In genomic region chr2:232229296-232229916, GRCh38 we compare ENCODE assay signal across 18 cellular contexts.
DNase-seq lines count a peak whose midpoint lies in the region; ATAC-seq, FAIRE-seq and TF ChIP-seq lines count a peak whose summit lies in the region.
"Had no signal": no experiment of that assay in that cellular context is flagged by ENCODE, and none has a peak within 500 bp of the region (broad histone marks: within the 10 kb centered on the region; RNA-seq: fewer than 3 reads in every experiment).

No MANE protein-coding gene starts in this region.

- POLR2A ChIA-PET in A549 (lab: Yijun Ruan, JAX) = no interaction called here

- H2AFZ ChIP-seq in H9 (ENCODE audit: low read length) (no peak overlapping the region), GM23338 (no peak overlapping the region)

- no peak overlapping the region for H3K4me3 Mint-ChIP-seq in H9
- no peak overlapping the region for H3K4me3 Mint-ChIP-seq in GM23338
- H3K4me3 Mint-ChIP-seq: activated CD4-positive, alpha-beta T cell treated with anti-CD3 and anti-CD28 coated beads, Interleukin-2, amount 10 ng/mL, durations not matched to agents 24 days and 14 days; activated T-helper 17 cell treated with anti-CD3 and anti-CD28 coated beads, Interleukin-2, amount 50 U/mL, for 72 hours; brain; mesothelial cell of epicardium had no signal

- CTCF ChIA-PET in A549 (lab: Yijun Ruan, JAX) = interaction anchor here (1.2 to 1.9 kb wide), 2 partner anchors 87 to 96 kb away, joined by 3 to 5 read pairs; no protein-coding TSS in a partner anchor

- H4K5ac ChIP-seq in H9 (ENCODE audit: insufficient read length, low read depth, low read length) = no peak overlapping the region

- peak overlapping the region in 2 of 3 experiments; percentile 12 to 26; a peak in 1 of 7 replicates for H3K27ac Mint-ChIP-seq in H9
- no peak overlapping the region for H3K27ac Mint-ChIP-seq in GM23338
- H3K27ac Mint-ChIP-seq: activated CD4-positive, alpha-beta T cell treated with anti-CD3 and anti-CD28 coated beads, Interleukin-2, amount 10 ng/mL, durations not matched to agents 24 days and 14 days; activated T-helper 17 cell treated with anti-CD3 and anti-CD28 coated beads, Interleukin-2, amount 50 U/mL, for 72 hours; mesothelial cell of epicardium had no signal

- WGBS in A549 (ENCODE audit: missing lambda C conversion rate) = 73% methylated on average over 5 of the region's 5 CpGs
- no CpG with 5 or more reads among the region's 5 CpGs for WGBS in H9 (ENCODE audit: extremely low coverage, insufficient read length, low lambda C conversion rate)
- WGBS in right lobe of liver (ENCODE audit: insufficient coverage, low coverage, low lambda C conversion rate, missing lambda C conversion rate) = 66% methylated on average over 5 of the region's 5 CpGs

- no peak overlapping the region for H3K14ac ChIP-seq in H9 (ENCODE audit: insufficient read depth, low read length)

- H3K4ac ChIP-seq in H9 (ENCODE audit: low read depth, low read length) = no peak overlapping the region

- no peak for TF ChIP-seq POLR2A in A549 (IDR thresholded peaks at IDR 0.05; ENCODE audit: low read length)
- TF ChIP-seq POLR2A in right lobe of liver (IDR thresholded peaks at IDR 0.05) = no peak

- intact Hi-C loops in right lobe of liver (cut with DNase I) = no loop called here

- peak in 1 of 2 experiments; percentile 75; a peak in 3 of 6 replicates for ATAC-seq in A549
- peak in 3 of 4 donors; percentile 29 to 76 (median 35) for ATAC-seq in right lobe of liver
- ATAC-seq in GM23338 = no peak
- ATAC-seq: activated T-helper 17 cell treated with anti-CD3 and anti-CD28 coated beads, Interleukin-2, amount 50 U/mL, for 72 hours had no signal

- H3K56ac ChIP-seq in H9 (ENCODE audit: insufficient read length, low read depth, low read length) = no peak overlapping the region

- no peak for FAIRE-seq in A549 (lab: Jason Lieb, UNC)
- FAIRE-seq: D721Med, GM12891 had no signal

- TF ChIP-seq CTCF in A549 (IDR thresholded peaks at IDR 0.05) = no peak
- TF ChIP-seq CTCF in H9 (conservative IDR thresholded peaks at IDR 0.05) = no peak
- no peak for TF ChIP-seq CTCF in fibroblast of mammary gland (conservative IDR thresholded peaks at IDR 0.05; ENCODE audit: control insufficient read depth, insufficient read depth, low read depth, low read length)
- no peak for TF ChIP-seq CTCF in right lobe of liver (IDR thresholded peaks at IDR 0.05)
- TF ChIP-seq CTCF in GM23338 (conservative IDR thresholded peaks at IDR 0.05; ENCODE audit: low read depth in 2 of 2) = no peak

- no peak overlapping the region for H4K8ac ChIP-seq in H9 (replicated peaks; ENCODE audit: insufficient read length, low read depth, low read length)

- no peaks in the 10 kb centered on the region for H3F3A ChIP-seq in GM23338 (replicated peaks; ENCODE audit: low read depth)

- TF ChIP-seq RAD21 in A549 (conservative IDR thresholded peaks at IDR 0.05 in 1 of 2, IDR thresholded peaks at IDR 0.05 in 1 of 2) = no peak

- H3K9ac ChIP-seq in H9 (ENCODE audit: extremely low read depth, insufficient read length, low read length) = no peak overlapping the region

- no peak overlapping the region for H3K23ac ChIP-seq in H9 (ENCODE audit: insufficient read length, low read depth, low read length)

- H3K79me2 ChIP-seq in H9 (ENCODE audit: insufficient read depth, low read length) (no peaks in the 10 kb centered on the region), GM23338 (replicated peaks; ENCODE audit: insufficient read depth) (no peaks in the 10 kb centered on the region)

- H3K4me1 Mint-ChIP-seq in H9 = peaks cover 17 to 31% of the 10 kb centered on the region in 2 experiments
- peaks cover 24% of the 10 kb centered on the region for H3K4me1 Mint-ChIP-seq in GM23338
- H3K4me1 Mint-ChIP-seq: brain had no signal

- no peaks in the 10 kb centered on the region for H3K23me2 ChIP-seq in H9 (ENCODE audit: insufficient read length, low read depth, low read length, poor library complexity, severe bottlenecking)

- no peaks in the 10 kb centered on the region for H3K4me1 ChIP-seq in A549
- peaks cover 6% of the 10 kb centered on the region; the same call in 1 of the 2 replicates for H3K4me1 ChIP-seq in H9 (ENCODE audit: insufficient read depth, low read length)
- no peaks in the 10 kb centered on the region for H3K4me1 ChIP-seq in right lobe of liver
- H3K4me1 ChIP-seq in GM23338 (ENCODE audit: insufficient read depth) = peaks cover 16% of the 10 kb centered on the region

- H2BK12ac ChIP-seq in H9 (ENCODE audit: insufficient read length, low read depth, low read length) = no peak overlapping the region

- H4K20me1 ChIP-seq in H9 (ENCODE audit: control insufficient read depth, insufficient read depth, insufficient read length) = no peaks in the 10 kb centered on the region
- no peaks in the 10 kb centered on the region for H4K20me1 ChIP-seq in GM23338 (replicated peaks; ENCODE audit: insufficient read depth)

- no peak overlapping the region for H3K18ac ChIP-seq in H9 (ENCODE audit: insufficient read length, low read depth, low read length)

- no peak overlapping the region for H2BK15ac ChIP-seq in H9 (ENCODE audit: low read depth, low read length)

- no peaks in the 10 kb centered on the region for H3K27me3 Mint-ChIP-seq in H9 (ENCODE audit: low read depth)
- peaks cover 5% of the 10 kb centered on the region for H3K27me3 Mint-ChIP-seq in GM23338 (ENCODE audit: insufficient read depth, low read depth, poor library complexity)
- H3K27me3 Mint-ChIP-seq: activated CD4-positive, alpha-beta T cell treated with anti-CD3 and anti-CD28 coated beads, Interleukin-2, amount 10 ng/mL, durations not matched to agents 24 days and 14 days; activated T-helper 17 cell treated with anti-CD3 and anti-CD28 coated beads, Interleukin-2, amount 50 U/mL, for 72 hours; brain had no signal

- no peak overlapping the region for H4K91ac ChIP-seq in H9 (ENCODE audit: insufficient read length, low read depth, low read length)

- H3T11ph ChIP-seq in H9 (ENCODE audit: low read length) = no peak overlapping the region

- no peak overlapping the region for H2AK5ac ChIP-seq in H9 (ENCODE audit: insufficient read length, low read length)

- no peak overlapping the region for H2BK20ac ChIP-seq in H9 (ENCODE audit: low read depth, low read length, poor library complexity, severe bottlenecking)

- H3K27me3 ChIP-seq in H9 (ENCODE audit: insufficient read depth, low read length) = no peaks in the 10 kb centered on the region
- H3K27me3 ChIP-seq in right lobe of liver = no peaks in the 10 kb centered on the region
- no peaks in the 10 kb centered on the region for H3K27me3 ChIP-seq in GM23338 (ENCODE audit: insufficient read depth)
- H3K27me3 ChIP-seq: upper lobe of left lung had no signal

- H3K9me2 ChIP-seq in GM23338 (ENCODE audit: insufficient read depth) = no peaks in the 10 kb centered on the region

- H3K27ac ChIP-seq in A549 (no peak overlapping the region), H9 (ENCODE audit: insufficient read length, low read depth, low read length) (no peak overlapping the region), right lobe of liver (no peak overlapping the region), GM23338 (ENCODE audit: low read depth) (no peak overlapping the region)
- H3K27ac ChIP-seq: upper lobe of left lung had no signal

- H3K9me3 ChIP-seq in A549 (no peaks in the 10 kb centered on the region), H9 (ENCODE audit: control insufficient read depth, low read depth, low read length) (no peaks in the 10 kb centered on the region), right lobe of liver (no peaks in the 10 kb centered on the region)
- H3K9me3 ChIP-seq: upper lobe of left lung had no signal

- no peak overlapping the region for H2BK120ac ChIP-seq in H9 (ENCODE audit: low read depth, low read length, poor library complexity, severe bottlenecking)

- no peak for TF ChIP-seq EP300 in A549 (IDR thresholded peaks at IDR 0.05)

- no peaks in the 10 kb centered on the region for H3K79me1 ChIP-seq in H9 (ENCODE audit: insufficient read depth, low read depth, low read length, poor library complexity, severe bottlenecking)

- H2BK5ac ChIP-seq in H9 (ENCODE audit: insufficient read length, low read length) = no peak overlapping the region

- H3K9me3 Mint-ChIP-seq in H9 = no peaks in the 10 kb centered on the region
- H3K9me3 Mint-ChIP-seq in GM23338 = no peaks in the 10 kb centered on the region; the same call in 2 of the 3 replicates
- H3K9me3 Mint-ChIP-seq: activated CD4-positive, alpha-beta T cell treated with anti-CD3 and anti-CD28 coated beads, Interleukin-2, amount 10 ng/mL, durations not matched to agents 24 days and 14 days; activated T-helper 17 cell treated with anti-CD3 and anti-CD28 coated beads, Interleukin-2, amount 50 U/mL, for 72 hours; brain; mesothelial cell of epicardium had no signal

- no peaks in the 10 kb centered on the region for H3K36me3 Mint-ChIP-seq in H9 (ENCODE audit: insufficient read depth in 1 of 3, low read depth in 3 of 3)
- no peaks in the 10 kb centered on the region for H3K36me3 Mint-ChIP-seq in GM23338 (ENCODE audit: low read depth)
- H3K36me3 Mint-ChIP-seq: brain, mesothelial cell of epicardium had no signal

- peak in 1 of 2 experiments; percentile 25 for DNase-seq in A549 (ENCODE audit: low read depth in 1 of 2, low spot score in 1 of 2)
- no peak for DNase-seq in H9
- peak; percentile 37 for DNase-seq in fibroblast of mammary gland (ENCODE audit: low read depth)
- peak in 1 of 3 donors; percentile 29 for DNase-seq in right lobe of liver
- DNase-seq in ecto neural progenitor cell (ENCODE audit: low spot score) = no peak
- DNase-seq in DMS 273 treated with DMSO at 0.1 percent for 48 hours (lab: John Stamatoyannopoulos, UW) = no peak
- no peak for DNase-seq in NCI-H2196 treated with DMSO at 0.1 percent for 48 hours (lab: John Stamatoyannopoulos, UW; ENCODE audit: unreplicated experiment)
- no peak for DNase-seq in GM23338 (ENCODE audit: low spot score)
- DNase-seq: activated CD4-positive, alpha-beta T cell treated with anti-CD3 and anti-CD28 coated beads, Interleukin-2, amount 10 ng/mL, durations not matched to agents 24 days and 14 days; NCI-H1436 treated with DMSO at 0.1 percent for 48 hours; NCI-H69; RPMI8226 had no signal

- 0 out of 3 replicates have a peak overlapping the region, but pooled peaks have one; percentile 3 for H3K4me2 ChIP-seq in A549
- H3K4me2 ChIP-seq in H9 (ENCODE audit: insufficient read depth, insufficient read length, low read length) = no peak overlapping the region
- H3K4me2 ChIP-seq in GM23338 = no peak overlapping the region

- H3K36me3 ChIP-seq in right lobe of liver = no peaks in the 10 kb centered on the region
- H3K36me3 ChIP-seq in GM23338 (ENCODE audit: insufficient read depth) = no peaks in the 10 kb centered on the region
- H3K36me3 ChIP-seq: upper lobe of left lung had no signal

- H3K4me3 ChIP-seq in A549 (no peak overlapping the region), fibroblast of mammary gland (ENCODE audit: control insufficient read depth, low read depth, low read length) (no peak overlapping the region), right lobe of liver (no peak overlapping the region), GM23338 (no peak overlapping the region)
- H3K4me3 ChIP-seq: upper lobe of left lung had no signal

TF ChIP-seq in A549, 52 proteins besides CTCF, POLR2A, EP300 and RAD21 (continues in another document):
- peak; percentile 90 for TF ChIP-seq MAFK (IDR thresholded peaks at IDR 0.05; ENCODE audit: partially characterized antibody)

TF ChIP-seq in GM23338, 12 proteins besides CTCF, POLR2A, EP300 and RAD21 (continues in another document):
- TF ChIP-seq ZNF114 (CRISPR knock-in tag; IDR thresholded peaks at IDR 0.05) (no peak), CREB1 (CRISPR knock-in tag; IDR thresholded peaks at IDR 0.05; ENCODE audit: low read depth) (no peak), POLR2AphosphoS5 (IDR thresholded peaks at IDR 0.05; ENCODE audit: low read depth) (no peak)
